ENCODE assay signal across 8 cellular contexts in genomic region chr1:200029035-200029623, GRCh38. TPM values are rescaled to one million over a fixed set of nuclear protein-coding genes. Genes with fewer than 3 reads are reported as not detected.
DNase-seq lines count a peak whose midpoint lies in the region; ATAC-seq and TF ChIP-seq lines count a peak whose summit lies in the region.

No MANE protein-coding gene starts in this region.

- no peaks in the 10 kb centered on the region for H3K36me3 ChIP-seq in MG63

- peaks cover 15% of the 10 kb centered on the region for H3K27me3 Mint-ChIP-seq in WTC11 (ENCODE audit: low read depth)
- H3K27me3 Mint-ChIP-seq in glutamatergic neuron (ENCODE audit: unreplicated experiment), result peaks cover 4% of the 10 kb centered on the region
- H3K27me3 Mint-ChIP-seq in progenitor cell of endocrine pancreas, result peaks cover 7% of the 10 kb centered on the region

- POLR2A ChIA-PET in WTC11 (lab: Charles Lee), result interaction anchor here (0.7 to 1.7 kb wide), 3 partner anchors 10 to 42 kb away, joined by 3 to 7 read pairs (median 3); no protein-coding TSS in a partner anchor

- ATAC-seq in WTC11, result peak; percentile 72
- ATAC-seq in GM21526 (IDR thresholded peaks at IDR 0.05; ENCODE audit: low FRiP score, unreplicated experiment), result no peak
- no peak for ATAC-seq in GM21529 (IDR thresholded peaks at IDR 0.05; ENCODE audit: unreplicated experiment)

- CTCF ChIA-PET in WTC11 (lab: Charles Lee), result interaction anchor here (0.7 to 2.1 kb wide), 7 partner anchors 10 to 340 kb away, joined by 3 to 8 read pairs (median 4); no protein-coding TSS in a partner anchor

- no peaks in the 10 kb centered on the region for H3K9me3 Mint-ChIP-seq in WTC11
- no peaks in the 10 kb centered on the region for H3K9me3 Mint-ChIP-seq in glutamatergic neuron (ENCODE audit: unreplicated experiment)
- no peaks in the 10 kb centered on the region for H3K9me3 Mint-ChIP-seq in progenitor cell of endocrine pancreas (ENCODE audit: low read depth)

- H3K4me3 Mint-ChIP-seq in WTC11, result peak overlapping the region; percentile 90
- peak overlapping the region; percentile 95 for H3K4me3 Mint-ChIP-seq in glutamatergic neuron (ENCODE audit: unreplicated experiment)
- peak overlapping the region; percentile 86 for H3K4me3 Mint-ChIP-seq in progenitor cell of endocrine pancreas (ENCODE audit: low read depth)

- no peaks in the 10 kb centered on the region for H3K9me3 ChIP-seq in MG63

- no peak for TF ChIP-seq CTCF in WTC11 (IDR thresholded peaks at IDR 0.05)
- no peak for TF ChIP-seq CTCF in glutamatergic neuron (IDR thresholded peaks at IDR 0.05; ENCODE audit: partially characterized antibody, unreplicated experiment)
- no peak for TF ChIP-seq CTCF in progenitor cell of endocrine pancreas (IDR thresholded peaks at IDR 0.05; ENCODE audit: unreplicated experiment)

- H3K27ac Mint-ChIP-seq in WTC11, result peak overlapping the region; percentile 95
- no peak overlapping the region for H3K27ac Mint-ChIP-seq in glutamatergic neuron (ENCODE audit: unreplicated experiment)
- peak overlapping the region; percentile 94 for H3K27ac Mint-ChIP-seq in progenitor cell of endocrine pancreas

- H3K4me1 Mint-ChIP-seq in WTC11 (peaks cover 26% of the 10 kb centered on the region), glutamatergic neuron (ENCODE audit: low read depth, unreplicated experiment) (peaks cover 2% of the 10 kb centered on the region), progenitor cell of endocrine pancreas (ENCODE audit: low read depth) (peaks cover 27% of the 10 kb centered on the region)

- H3K4me3 ChIP-seq in MG63, result peak overlapping the region; percentile 50

- H3K36me3 Mint-ChIP-seq in WTC11 (no peaks in the 10 kb centered on the region), glutamatergic neuron (ENCODE audit: unreplicated experiment) (no peaks in the 10 kb centered on the region), progenitor cell of endocrine pancreas (ENCODE audit: insufficient read depth) (peaks cover 2% of the 10 kb centered on the region)

- peaks cover 22% of the 10 kb centered on the region for H3K27me3 ChIP-seq in MG63

- peak; percentile 45 for DNase-seq in GDM1 (lab: John Stamatoyannopoulos, UW)
- peak; percentile 70 for DNase-seq in MG63
- peak; percentile 66 for DNase-seq in WTC11 (ENCODE audit: low spot score)
- DNase-seq in glutamatergic neuron, result peak; percentile 42
- peak; percentile 43 for DNase-seq in progenitor cell of endocrine pancreas (ENCODE audit: low spot score, unreplicated experiment)
- DNase-seq in cerebellar cortex (ENCODE audit: low spot score), result no peak

TF ChIP-seq in WTC11, 78 proteins besides CTCF, POLR2A, EP300 and RAD21 (continues in another document):
- peak; percentile 32; the same call in 1 of the 2 replicates for TF ChIP-seq FOXP1 (CRISPR knock-in tag; IDR thresholded peaks at IDR 0.05; ENCODE audit: borderline replicate concordance)
- TF ChIP-seq NR3C1 (CRISPR knock-in tag; conservative IDR thresholded peaks at IDR 0.05; ENCODE audit: low read depth), result peak; percentile 41; the same call in 1 of the 2 replicates
- TF ChIP-seq, protein P1, sequence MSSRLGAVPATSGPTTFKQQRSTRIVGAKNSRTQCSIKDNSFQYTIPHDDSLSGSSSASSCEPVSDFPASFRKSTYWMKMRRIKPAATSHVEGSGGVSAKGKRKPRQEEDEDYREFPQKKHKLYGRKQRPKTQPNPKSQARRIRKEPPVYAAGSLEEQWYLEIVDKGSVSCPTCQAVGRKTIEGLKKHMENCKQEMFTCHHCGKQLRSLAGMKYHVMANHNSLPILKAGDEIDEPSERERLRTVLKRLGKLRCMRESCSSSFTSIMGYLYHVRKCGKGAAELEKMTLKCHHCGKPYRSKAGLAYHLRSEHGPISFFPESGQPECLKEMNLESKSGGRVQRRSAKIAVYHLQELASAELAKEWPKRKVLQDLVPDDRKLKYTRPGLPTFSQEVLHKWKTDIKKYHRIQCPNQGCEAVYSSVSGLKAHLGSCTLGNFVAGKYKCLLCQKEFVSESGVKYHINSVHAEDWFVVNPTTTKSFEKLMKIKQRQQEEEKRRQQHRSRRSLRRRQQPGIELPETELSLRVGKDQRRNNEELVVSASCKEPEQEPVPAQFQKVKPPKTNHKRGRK (CRISPR knock-in tag; IDR thresholded peaks at IDR 0.05; ENCODE audit: borderline replicate concordance), result no peak
- TF ChIP-seq, protein P2, sequence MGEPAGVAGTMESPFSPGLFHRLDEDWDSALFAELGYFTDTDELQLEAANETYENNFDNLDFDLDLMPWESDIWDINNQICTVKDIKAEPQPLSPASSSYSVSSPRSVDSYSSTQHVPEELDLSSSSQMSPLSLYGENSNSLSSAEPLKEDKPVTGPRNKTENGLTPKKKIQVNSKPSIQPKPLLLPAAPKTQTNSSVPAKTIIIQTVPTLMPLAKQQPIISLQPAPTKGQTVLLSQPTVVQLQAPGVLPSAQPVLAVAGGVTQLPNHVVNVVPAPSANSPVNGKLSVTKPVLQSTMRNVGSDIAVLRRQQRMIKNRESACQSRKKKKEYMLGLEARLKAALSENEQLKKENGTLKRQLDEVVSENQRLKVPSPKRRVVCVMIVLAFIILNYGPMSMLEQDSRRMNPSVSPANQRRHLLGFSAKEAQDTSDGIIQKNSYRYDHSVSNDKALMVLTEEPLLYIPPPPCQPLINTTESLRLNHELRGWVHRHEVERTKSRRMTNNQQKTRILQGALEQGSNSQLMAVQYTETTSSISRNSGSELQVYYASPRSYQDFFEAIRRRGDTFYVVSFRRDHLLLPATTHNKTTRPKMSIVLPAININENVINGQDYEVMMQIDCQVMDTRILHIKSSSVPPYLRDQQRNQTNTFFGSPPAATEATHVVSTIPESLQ (CRISPR knock-in tag; IDR thresholded peaks at IDR 0.05), result no peak
- TF ChIP-seq ATF2 (CRISPR knock-in tag; IDR thresholded peaks at IDR 0.05; ENCODE audit: borderline replicate concordance, low read depth), result no peak
- TF ChIP-seq ZNF396 (CRISPR knock-in tag; IDR thresholded peaks at IDR 0.05; ENCODE audit: borderline replicate concordance), result no peak
- no peak for TF ChIP-seq IRF1 (CRISPR knock-in tag; IDR thresholded peaks at IDR 0.05)
- TF ChIP-seq MXD4 (CRISPR knock-in tag; IDR thresholded peaks at IDR 0.05; ENCODE audit: borderline replicate concordance), result no peak
- no peak for TF ChIP-seq ATF1 (CRISPR knock-in tag; IDR thresholded peaks at IDR 0.05)
- no peak for TF ChIP-seq IRF2 (CRISPR knock-in tag; IDR thresholded peaks at IDR 0.05; ENCODE audit: borderline replicate concordance, low read depth)
- no peak for TF ChIP-seq ELF4 (CRISPR knock-in tag; IDR thresholded peaks at IDR 0.05; ENCODE audit: low read depth)
- TF ChIP-seq, protein P3, sequence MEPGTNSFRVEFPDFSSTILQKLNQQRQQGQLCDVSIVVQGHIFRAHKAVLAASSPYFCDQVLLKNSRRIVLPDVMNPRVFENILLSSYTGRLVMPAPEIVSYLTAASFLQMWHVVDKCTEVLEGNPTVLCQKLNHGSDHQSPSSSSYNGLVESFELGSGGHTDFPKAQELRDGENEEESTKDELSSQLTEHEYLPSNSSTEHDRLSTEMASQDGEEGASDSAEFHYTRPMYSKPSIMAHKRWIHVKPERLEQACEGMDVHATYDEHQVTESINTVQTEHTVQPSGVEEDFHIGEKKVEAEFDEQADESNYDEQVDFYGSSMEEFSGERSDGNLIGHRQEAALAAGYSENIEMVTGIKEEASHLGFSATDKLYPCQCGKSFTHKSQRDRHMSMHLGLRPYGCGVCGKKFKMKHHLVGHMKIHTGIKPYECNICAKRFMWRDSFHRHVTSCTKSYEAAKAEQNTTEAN (CRISPR knock-in tag; IDR thresholded peaks at IDR 0.05), result no peak
- TF ChIP-seq FOXK1 (CRISPR knock-in tag; IDR thresholded peaks at IDR 0.05), result peak; percentile 42; the same call in 1 of the 2 replicates
- TF ChIP-seq ZNF317 (CRISPR knock-in tag; IDR thresholded peaks at IDR 0.05; ENCODE audit: borderline replicate concordance, low read depth), result no peak
- TF ChIP-seq, protein P4, sequence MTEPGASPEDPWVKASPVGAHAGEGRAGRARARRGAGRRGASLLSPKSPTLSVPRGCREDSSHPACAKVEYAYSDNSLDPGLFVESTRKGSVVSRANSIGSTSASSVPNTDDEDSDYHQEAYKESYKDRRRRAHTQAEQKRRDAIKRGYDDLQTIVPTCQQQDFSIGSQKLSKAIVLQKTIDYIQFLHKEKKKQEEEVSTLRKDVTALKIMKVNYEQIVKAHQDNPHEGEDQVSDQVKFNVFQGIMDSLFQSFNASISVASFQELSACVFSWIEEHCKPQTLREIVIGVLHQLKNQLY (CRISPR knock-in tag; IDR thresholded peaks at IDR 0.05), result no peak
- TF ChIP-seq CREB1 (CRISPR knock-in tag; IDR thresholded peaks at IDR 0.05), result no peak
- no peak for TF ChIP-seq RELA (CRISPR knock-in tag; IDR thresholded peaks at IDR 0.05; ENCODE audit: borderline replicate concordance)
- no peak; the same call in 1 of the 2 replicates for TF ChIP-seq ETV6 (CRISPR knock-in tag; IDR thresholded peaks at IDR 0.05)

RNA-seq across cellular contexts. Expression of gene NR5A2, which starts 1.6 kb away (rescaled TPM):
- total RNA-seq in MG63 (2014; rRNA removed; shearing (Covaris generic); ENCODE audit: low replicate concordance), result not detected in 2 replicates
- total RNA-seq in WTC11 (2021), result 13.6 to 22.3 TPM (median 17.8 TPM) in 3 replicates
- total RNA-seq in glutamatergic neuron (ENCODE audit: unreplicated experiment), result 2.0 TPM
- total RNA-seq in progenitor cell of endocrine pancreas, result 23.2 and 29.1 TPM in 2 replicates
